Comparison of ENCODE assay signal across 13 cellular contexts in the genomic region with DNA sequence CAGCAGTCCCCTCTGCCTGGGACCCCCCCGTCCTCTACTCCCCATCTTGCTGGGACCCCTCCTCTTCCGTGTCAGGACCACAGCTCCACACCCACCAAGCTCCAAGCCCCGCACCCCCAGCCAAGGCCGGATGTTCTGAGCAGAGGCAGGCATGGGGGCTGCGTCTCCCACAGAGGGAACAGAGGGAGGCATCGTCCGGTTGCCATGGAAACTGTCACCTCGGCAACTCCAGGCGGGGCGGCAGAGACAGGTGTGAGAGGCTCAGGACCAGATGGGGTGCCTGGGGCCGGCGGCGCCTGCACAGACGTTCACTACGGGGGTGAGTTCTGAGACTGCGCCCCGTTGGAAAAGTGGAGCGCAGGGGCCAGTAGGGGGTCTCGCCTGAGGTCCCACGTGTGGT. TPM values are rescaled to one million over a fixed set of nuclear protein-coding genes. Genes with fewer than 3 reads are reported as not detected.
DNase-seq lines count a peak whose midpoint lies in the region; ATAC-seq and TF ChIP-seq lines count a peak whose summit lies in the region.
"Had no signal": no experiment of that assay in that cellular context is flagged by ENCODE, and none has a peak within 500 bp of the region (broad histone marks: within the 10 kb centered on the region; RNA-seq: fewer than 3 reads in every experiment).

No MANE protein-coding gene starts in this region.

- DNase-seq in NCI-H1436 (lab: John Stamatoyannopoulos, UW) (peak; percentile 10), NCI-H1436 treated with DMSO at 0.1 percent for 48 hours (lab: John Stamatoyannopoulos, UW) (no peak), M059J (ENCODE audit: low read depth) (peak; percentile 28), activated B cell treated with CpG ODN at 0.5 μM for 24 hours (no peak), KG1 (lab: John Stamatoyannopoulos, UW) (no peak), AML-193 (lab: John Stamatoyannopoulos, UW) (no peak)
- DNase-seq in naive thymus-derived CD8-positive, alpha-beta T cell = peak in 8 of 10 donors; percentile 47 to 84 (median 63)
- DNase-seq: 8988T, GDM1 had no signal

- intact Hi-C loops in activated B cell treated with CpG ODN at 0.5 μM for 24 hours (cut with micrococcal nuclease) = no loop called here

- peak overlapping the region; percentile 85 for H3K27ac Mint-ChIP-seq in activated B cell treated with CpG ODN at 0.5 μM for 24 hours
- H3K27ac Mint-ChIP-seq in naive thymus-derived CD8-positive, alpha-beta T cell = peak overlapping the region in 9 of 10 donors; percentile 38 to 92 (median 83)

- POLR2A ChIA-PET in activated B cell treated with CpG ODN at 0.5 μM for 24 hours (lab: Charles Lee) = interaction anchor here (0.6 to 7.8 kb wide), 2 partner anchors 8 to 1146 kb away, joined by 4 to 213 read pairs; no protein-coding TSS in a partner anchor
- POLR2A ChIA-PET in naive thymus-derived CD8-positive, alpha-beta T cell (lab: Charles Lee) = interaction anchor here (0.7 to 14.3 kb wide), 6 partner anchors 7 to 85 kb away, joined by 3 to 376 read pairs (median 3); no protein-coding TSS in a partner anchor

- TF ChIP-seq CTCF in activated B cell treated with CpG ODN at 0.5 μM for 24 hours (IDR thresholded peaks at IDR 0.05) = no peak

- CTCF ChIA-PET in activated B cell treated with CpG ODN at 0.5 μM for 24 hours (lab: Charles Lee) = interaction anchor here (0.5 kb wide), 1 partner anchor 35 kb away, joined by 3 read pairs; no protein-coding TSS in a partner anchor

- H3K27me3 Mint-ChIP-seq in activated B cell treated with CpG ODN at 0.5 μM for 24 hours = no peaks in the 10 kb centered on the region
- H3K27me3 Mint-ChIP-seq in naive thymus-derived CD8-positive, alpha-beta T cell = peaks cover 0 to 3% (median 0%) of the 10 kb centered on the region in 5 donors

- no peaks in the 10 kb centered on the region for H3K9me3 Mint-ChIP-seq in activated B cell treated with CpG ODN at 0.5 μM for 24 hours
- H3K9me3 Mint-ChIP-seq in naive thymus-derived CD8-positive, alpha-beta T cell = no peaks in the 10 kb centered on the region

- H3K4me1 Mint-ChIP-seq in activated B cell treated with CpG ODN at 0.5 μM for 24 hours = peaks cover 21% of the 10 kb centered on the region
- H3K4me1 Mint-ChIP-seq in naive thymus-derived CD8-positive, alpha-beta T cell = peaks cover 2 to 42% (median 11%) of the 10 kb centered on the region in 4 donors

- peaks cover 42% of the 10 kb centered on the region for H3K36me3 Mint-ChIP-seq in activated B cell treated with CpG ODN at 0.5 μM for 24 hours (ENCODE audit: low read depth)
- H3K36me3 Mint-ChIP-seq in naive thymus-derived CD8-positive, alpha-beta T cell = peaks cover 0 to 38% (median 4%) of the 10 kb centered on the region in 3 donors

- peak; percentile 66 for ATAC-seq in activated B cell treated with CpG ODN at 0.5 μM for 24 hours (ENCODE audit: low read depth)
- peak; percentile 63 to 66 for ATAC-seq in naive thymus-derived CD8-positive, alpha-beta T cell
- no peak for ATAC-seq in GM21737 (IDR thresholded peaks at IDR 0.05; ENCODE audit: unreplicated experiment)

- H3K4me3 Mint-ChIP-seq in activated B cell treated with CpG ODN at 0.5 μM for 24 hours = no peak overlapping the region
- peak overlapping the region in 6 of 10 donors; percentile 7 to 54 (median 44) for H3K4me3 Mint-ChIP-seq in naive thymus-derived CD8-positive, alpha-beta T cell

RNA-seq across cellular contexts. Expression of gene RNU6-9, which starts 5.4 kb away (rescaled TPM):
- total RNA-seq in M059J (2014; rRNA removed; shearing (Covaris generic)) = not detected in 2 replicates
- total RNA-seq in activated B cell treated with CpG ODN at 0.5 μM for 24 hours = not detected in 2 replicates
- not detected for total RNA-seq in naive thymus-derived CD8-positive, alpha-beta T cell
- not detected for polyA plus RNA-seq in naive thymus-derived CD8-positive, alpha-beta T cell
- total RNA-seq: frontal cortex, lung, renal cortical epithelial cell had no signal
- polyA plus RNA-seq: lung had no signal

RNA-seq across cellular contexts. Expression of gene MED16, which starts 5.7 kb away (rescaled TPM):
- 22.7 and 32.8 TPM in 2 replicates for total RNA-seq in M059J (2014; rRNA removed; shearing (Covaris generic))
- total RNA-seq in activated B cell treated with CpG ODN at 0.5 μM for 24 hours = 76.1 and 79.3 TPM in 2 replicates
- total RNA-seq in naive thymus-derived CD8-positive, alpha-beta T cell = 10 to 100 TPM; 65.9 to 68.8 TPM
- 100 to 1,000 TPM in 1 of 3 donors, 10 to 100 TPM in 2; 54.3 to 117 (median 72.4) TPM for polyA plus RNA-seq in naive thymus-derived CD8-positive, alpha-beta T cell

RNA-seq across cellular contexts. Expression of gene R3HDM4, which starts 14.4 kb away (rescaled TPM):
- total RNA-seq in M059J (2014; rRNA removed; shearing (Covaris generic)) = 30.4 and 37.0 TPM in 2 replicates
- total RNA-seq in activated B cell treated with CpG ODN at 0.5 μM for 24 hours = 174 and 189 TPM in 2 replicates
- total RNA-seq in naive thymus-derived CD8-positive, alpha-beta T cell = 100 to 1,000 TPM; 179 to 184 TPM
- polyA plus RNA-seq in naive thymus-derived CD8-positive, alpha-beta T cell = 100 to 1,000 TPM; 137 to 238 (median 182) TPM

RNA-seq across cellular contexts. Expression of gene KISS1R, which starts 18.5 kb away (rescaled TPM):
- not detected in 2 replicates for total RNA-seq in M059J (2014; rRNA removed; shearing (Covaris generic))
- total RNA-seq in activated B cell treated with CpG ODN at 0.5 μM for 24 hours = 0.49 TPM in 2 replicates
- 1 to 10 TPM; 1.4 to 2.6 TPM for total RNA-seq in naive thymus-derived CD8-positive, alpha-beta T cell
- under 1 TPM; 0.18 to 0.58 (median 0.52) TPM for polyA plus RNA-seq in naive thymus-derived CD8-positive, alpha-beta T cell
- total RNA-seq: renal cortical epithelial cell had no signal

RNA-seq across cellular contexts. Expression of gene ARID3A, which starts 27.2 kb away (rescaled TPM):
- 0.71 and 3.7 TPM in 2 replicates for total RNA-seq in M059J (2014; rRNA removed; shearing (Covaris generic))
- total RNA-seq in activated B cell treated with CpG ODN at 0.5 μM for 24 hours = 67.7 and 74.9 TPM in 2 replicates
- total RNA-seq in naive thymus-derived CD8-positive, alpha-beta T cell = 1 to 10 TPM; 3.5 to 5.0 TPM
- polyA plus RNA-seq in naive thymus-derived CD8-positive, alpha-beta T cell = under 1 TPM; 0.09 to 0.58 (median 0.16) TPM

Comparison
In these comparisons a context has a peak if more than half of its experiments do, and no peak if none do; other contexts are left out.
1. DNase-seq: peak in NCI-H1436 (single experiment), M059J (single experiment) and naive thymus-derived CD8-positive, alpha-beta T cell (8 of 10); none in NCI-H1436 treated with DMSO at 0.1 percent for 48 hours (single experiment), activated B cell treated with CpG ODN at 0.5 μM for 24 hours (single experiment), KG1 (single experiment) and AML-193 (0 of 2).